ENCODE assay signal across 1 cellular context in the genomic region with DNA sequence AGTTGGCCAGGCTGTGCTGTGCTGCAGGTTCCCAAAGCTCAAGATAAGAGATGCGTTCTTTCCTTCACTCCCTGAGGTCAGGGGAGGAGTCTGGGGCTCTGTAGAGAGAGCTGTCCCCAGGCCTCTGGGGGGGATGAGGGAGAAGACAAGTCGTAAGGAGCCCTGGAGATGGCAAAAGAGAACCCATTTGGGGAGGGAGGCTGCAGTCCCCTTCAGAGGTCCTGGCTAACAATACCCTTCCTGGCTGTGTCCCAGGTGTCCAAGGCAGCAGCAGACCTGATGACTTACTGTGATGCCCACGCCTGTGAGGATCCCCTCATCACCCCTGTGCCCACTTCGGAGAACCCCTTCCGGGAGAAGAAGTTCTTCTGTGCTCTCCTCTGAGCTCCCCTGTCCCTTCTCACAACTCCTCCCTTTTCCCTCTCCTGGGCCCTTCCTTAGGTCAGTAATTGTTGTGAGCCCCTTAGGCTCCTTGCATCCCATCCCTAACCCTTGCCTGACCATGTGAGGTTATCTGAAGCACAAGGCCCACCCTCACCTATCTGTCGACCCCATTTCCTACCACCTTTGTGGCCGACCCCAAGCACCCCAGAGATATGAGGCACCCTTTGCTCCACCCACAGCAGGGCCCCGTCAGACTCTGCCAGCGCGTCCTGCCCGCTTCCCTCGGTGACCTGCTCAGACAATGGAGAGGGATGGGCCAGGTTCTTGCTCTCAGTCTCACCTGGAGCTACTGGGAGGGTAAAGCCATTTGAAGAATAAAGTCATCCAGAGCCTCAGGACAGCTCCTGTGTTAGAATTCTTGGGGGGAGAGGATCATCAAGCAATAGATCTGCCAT.
TF ChIP-seq lines count a peak whose summit lies in the region.

No MANE protein-coding gene starts in this region.

TF ChIP-seq in IMR-90, 13 proteins besides CTCF, POLR2A, EP300 and RAD21:
- TF ChIP-seq BHLHE40 (IDR thresholded peaks at IDR 0.05; ENCODE audit: low read depth, low read length) (no peak), CHD1 (IDR thresholded peaks at IDR 0.05; ENCODE audit: low read depth, low read length) (no peak), MXI1 (IDR thresholded peaks at IDR 0.05; ENCODE audit: borderline replicate concordance, low read depth, low read length) (no peak), SMC3 (IDR thresholded peaks at IDR 0.05; ENCODE audit: low read depth, low read length) (no peak), RCOR1 (IDR thresholded peaks at IDR 0.05; ENCODE audit: insufficient replicate concordance, low read length) (no peak)
- TF ChIP-seq, protein P1, sequence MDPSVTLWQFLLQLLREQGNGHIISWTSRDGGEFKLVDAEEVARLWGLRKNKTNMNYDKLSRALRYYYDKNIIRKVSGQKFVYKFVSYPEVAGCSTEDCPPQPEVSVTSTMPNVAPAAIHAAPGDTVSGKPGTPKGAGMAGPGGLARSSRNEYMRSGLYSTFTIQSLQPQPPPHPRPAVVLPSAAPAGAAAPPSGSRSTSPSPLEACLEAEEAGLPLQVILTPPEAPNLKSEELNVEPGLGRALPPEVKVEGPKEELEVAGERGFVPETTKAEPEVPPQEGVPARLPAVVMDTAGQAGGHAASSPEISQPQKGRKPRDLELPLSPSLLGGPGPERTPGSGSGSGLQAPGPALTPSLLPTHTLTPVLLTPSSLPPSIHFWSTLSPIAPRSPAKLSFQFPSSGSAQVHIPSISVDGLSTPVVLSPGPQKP (IDR thresholded peaks at IDR 0.05; ENCODE audit: borderline replicate concordance, low read depth, low read length): no peak
